ENCODE assay signal across 24 cellular contexts in genomic region chr13:84399320-84400085, GRCh38.
A peak's percentile ranks its signal among the peaks of the same experiment; 100 is the strongest.
DNase-seq lines count a peak whose midpoint lies in the region; ATAC-seq and TF ChIP-seq lines count a peak whose summit lies in the region.
"Had no signal": no experiment of that assay in that cellular context is flagged by ENCODE, and none has a peak within 500 bp of the region (broad histone marks: within the 10 kb centered on the region; RNA-seq: fewer than 3 reads in every experiment).

No MANE protein-coding gene starts in this region.

- H3F3A ChIP-seq in GM23338 (replicated peaks; ENCODE audit: low read depth): no peaks in the 10 kb centered on the region

- no peak overlapping the region for H3K4me2 ChIP-seq in GM23338

- H3K4me1 ChIP-seq in GM23338 (ENCODE audit: insufficient read depth): no peaks in the 10 kb centered on the region
- H3K4me1 ChIP-seq in body of pancreas: no peaks in the 10 kb centered on the region
- no peaks in the 10 kb centered on the region for H3K4me1 ChIP-seq in BE2C
- H3K4me1 ChIP-seq: stomach had no signal

- CTCF ChIA-PET in WTC11 (lab: Charles Lee): no interaction called here

- no peaks in the 10 kb centered on the region for H3K79me2 ChIP-seq in GM23338 (replicated peaks; ENCODE audit: insufficient read depth)

- H3K27ac Mint-ChIP-seq in GM23338: peak overlapping the region; percentile 51; the same call in 1 of the 2 replicates
- H3K27ac Mint-ChIP-seq in WTC11: no peak overlapping the region
- H3K27ac Mint-ChIP-seq: activated CD8-positive, alpha-beta memory T cell treated with anti-CD3 and anti-CD28 coated beads, Interleukin-2, amount 10 ng/mL, durations not matched to agents 7 days and 5 days; activated naive CD8-positive, alpha-beta T cell treated with anti-CD3 and anti-CD28 coated beads, Interleukin-2, amount 50 U/mL, for 24 hours; natural killer cell had no signal

- H3K4me3 ChIP-seq in GM23338: no peak overlapping the region
- no peak overlapping the region for H3K4me3 ChIP-seq in body of pancreas
- H3K4me3 ChIP-seq in BE2C (ENCODE audit: low read depth, low read length): no peak overlapping the region
- H3K4me3 ChIP-seq: cardiac muscle cell, GM12878, stomach had no signal

- H3K36me3 ChIP-seq in GM23338 (ENCODE audit: insufficient read depth) (peaks cover 7% of the 10 kb centered on the region; the same call in 1 of the 2 replicates), body of pancreas (replicated peaks in 1 of 2; ENCODE audit: insufficient read depth in 1 of 2, low read depth in 2 of 2) (no peaks in the 10 kb centered on the region), BE2C (no peaks in the 10 kb centered on the region)
- H3K36me3 ChIP-seq: cardiac muscle cell, stomach had no signal

- H3K27me3 Mint-ChIP-seq in GM23338 (ENCODE audit: insufficient read depth, low read depth, poor library complexity) (peaks cover 3% of the 10 kb centered on the region), WTC11 (ENCODE audit: low read depth) (no peaks in the 10 kb centered on the region; the same call in 1 of the 2 replicates)
- H3K27me3 Mint-ChIP-seq: activated CD8-positive, alpha-beta memory T cell treated with anti-CD3 and anti-CD28 coated beads, Interleukin-2, amount 10 ng/mL, durations not matched to agents 7 days and 5 days; activated naive CD8-positive, alpha-beta T cell treated with anti-CD3 and anti-CD28 coated beads, Interleukin-2, amount 50 U/mL, for 24 hours had no signal

- no peak for TF ChIP-seq POLR2A in body of pancreas (IDR thresholded peaks at IDR 0.05)

- H3K9me3 ChIP-seq in body of pancreas (no peaks in the 10 kb centered on the region), BE2C (no peaks in the 10 kb centered on the region)

- H3K36me3 Mint-ChIP-seq in GM23338 (ENCODE audit: low read depth) (peaks cover 21% of the 10 kb centered on the region), WTC11 (peaks cover 8% of the 10 kb centered on the region; the same call in 1 of the 2 replicates)
- H3K36me3 Mint-ChIP-seq: activated CD8-positive, alpha-beta memory T cell treated with anti-CD3 and anti-CD28 coated beads, Interleukin-2, amount 10 ng/mL, durations not matched to agents 7 days and 5 days; natural killer cell had no signal

- intact Hi-C loops in body of pancreas (cut with DNase I): no loop called here

- POLR2A ChIA-PET in WTC11 (lab: Charles Lee): no interaction called here

- no peaks in the 10 kb centered on the region for H4K20me1 ChIP-seq in GM23338 (replicated peaks; ENCODE audit: insufficient read depth)

- H3K9me3 Mint-ChIP-seq in GM23338 (peaks cover 30% of the 10 kb centered on the region), WTC11 (peaks cover 21% of the 10 kb centered on the region)

- TF ChIP-seq CTCF in GM23338 (conservative IDR thresholded peaks at IDR 0.05; ENCODE audit: low read depth in 2 of 2) (no peak), body of pancreas (IDR thresholded peaks at IDR 0.05) (no peak), BE2C (IDR thresholded peaks at IDR 0.05; ENCODE audit: low read depth, low read length) (no peak), WTC11 (IDR thresholded peaks at IDR 0.05) (no peak)

- H3K27me3 ChIP-seq in GM23338 (ENCODE audit: insufficient read depth): no peaks in the 10 kb centered on the region
- H3K27me3 ChIP-seq in body of pancreas: no peaks in the 10 kb centered on the region
- no peaks in the 10 kb centered on the region for H3K27me3 ChIP-seq in BE2C
- H3K27me3 ChIP-seq: cardiac muscle cell, stomach had no signal

- ATAC-seq in GM23338 (no peak), body of pancreas (peak; percentile 48), HG02938 (IDR thresholded peaks at IDR 0.05; ENCODE audit: unreplicated experiment) (no peak), WTC11 (no peak)
- ATAC-seq: activated CD8-positive, alpha-beta memory T cell treated with anti-CD3 and anti-CD28 coated beads, Interleukin-2, amount 10 ng/mL, durations not matched to agents 7 days and 5 days; activated naive CD8-positive, alpha-beta T cell treated with anti-CD3 and anti-CD28 coated beads, Interleukin-2, amount 50 U/mL, for 24 hours; GM12878; HCT116; left cardiac atrium had no signal

- H3K4me1 Mint-ChIP-seq in GM23338: no peaks in the 10 kb centered on the region
- peaks cover 6% of the 10 kb centered on the region for H3K4me1 Mint-ChIP-seq in WTC11
- H3K4me1 Mint-ChIP-seq: activated CD8-positive, alpha-beta memory T cell treated with anti-CD3 and anti-CD28 coated beads, Interleukin-2, amount 10 ng/mL, durations not matched to agents 7 days and 5 days; activated naive CD8-positive, alpha-beta T cell treated with anti-CD3 and anti-CD28 coated beads, Interleukin-2, amount 50 U/mL, for 24 hours; natural killer cell had no signal

- H3K27ac ChIP-seq in GM23338 (ENCODE audit: low read depth): no peak overlapping the region
- no peak overlapping the region for H3K27ac ChIP-seq in body of pancreas
- H3K27ac ChIP-seq: cardiac muscle cell, HL-60, stomach had no signal

- H3K4me3 Mint-ChIP-seq in GM23338 (no peak overlapping the region), WTC11 (no peak overlapping the region)
- H3K4me3 Mint-ChIP-seq: activated CD8-positive, alpha-beta memory T cell treated with anti-CD3 and anti-CD28 coated beads, Interleukin-2, amount 10 ng/mL, durations not matched to agents 7 days and 5 days; activated naive CD8-positive, alpha-beta T cell treated with anti-CD3 and anti-CD28 coated beads, Interleukin-2, amount 50 U/mL, for 24 hours; natural killer cell had no signal

- H3K9me2 ChIP-seq in GM23338 (ENCODE audit: insufficient read depth): peaks cover 15% of the 10 kb centered on the region; the same call in 1 of the 2 replicates

- WGBS in body of pancreas, 2 donors: 50 to 65% methylated on average over 7 of the region's 7 CpGs

- H2AFZ ChIP-seq in GM23338: no peak overlapping the region

- DNase-seq in GM23338 (ENCODE audit: low spot score): peak; percentile 46
- peak; percentile 51 for DNase-seq in LHCN-M2 (ENCODE audit: low read depth)
- DNase-seq in body of pancreas: peak in 1 of 4 donors; percentile 5
- DNase-seq in myocyte (ENCODE audit: low read depth): peak; percentile 3
- no peak for DNase-seq in BE2C
- DNase-seq in HT-29 (ENCODE audit: low spot score): no peak
- no peak for DNase-seq in WTC11 (ENCODE audit: low spot score)
- DNase-seq: activated CD4-positive, alpha-beta T cell treated with anti-CD3 and anti-CD28 coated beads for 4 hours; activated CD8-positive, alpha-beta memory T cell treated with anti-CD3 and anti-CD28 coated beads, Interleukin-2, amount 10 ng/mL, durations not matched to agents 7 days and 5 days; activated naive CD8-positive, alpha-beta T cell treated with anti-CD3 and anti-CD28 coated beads, Interleukin-2, amount 50 U/mL, for 24 hours; Calu3; dermis blood vessel endothelial cell; foreskin melanocyte; left cardiac atrium; natural killer cell; NCI-H1092 treated with DMSO at 0.1 percent for 48 hours; NCI-H774; stimulated activated CD4-positive, alpha-beta T cell treated with anti-CD3 and anti-CD28 coated beads, Interleukin-2, amount 100 ng/mL, for 24 hours; stomach had no signal

TF ChIP-seq in GM23338, 12 proteins besides CTCF, POLR2A, EP300 and RAD21 (continues in another document):
- TF ChIP-seq, protein P1, sequence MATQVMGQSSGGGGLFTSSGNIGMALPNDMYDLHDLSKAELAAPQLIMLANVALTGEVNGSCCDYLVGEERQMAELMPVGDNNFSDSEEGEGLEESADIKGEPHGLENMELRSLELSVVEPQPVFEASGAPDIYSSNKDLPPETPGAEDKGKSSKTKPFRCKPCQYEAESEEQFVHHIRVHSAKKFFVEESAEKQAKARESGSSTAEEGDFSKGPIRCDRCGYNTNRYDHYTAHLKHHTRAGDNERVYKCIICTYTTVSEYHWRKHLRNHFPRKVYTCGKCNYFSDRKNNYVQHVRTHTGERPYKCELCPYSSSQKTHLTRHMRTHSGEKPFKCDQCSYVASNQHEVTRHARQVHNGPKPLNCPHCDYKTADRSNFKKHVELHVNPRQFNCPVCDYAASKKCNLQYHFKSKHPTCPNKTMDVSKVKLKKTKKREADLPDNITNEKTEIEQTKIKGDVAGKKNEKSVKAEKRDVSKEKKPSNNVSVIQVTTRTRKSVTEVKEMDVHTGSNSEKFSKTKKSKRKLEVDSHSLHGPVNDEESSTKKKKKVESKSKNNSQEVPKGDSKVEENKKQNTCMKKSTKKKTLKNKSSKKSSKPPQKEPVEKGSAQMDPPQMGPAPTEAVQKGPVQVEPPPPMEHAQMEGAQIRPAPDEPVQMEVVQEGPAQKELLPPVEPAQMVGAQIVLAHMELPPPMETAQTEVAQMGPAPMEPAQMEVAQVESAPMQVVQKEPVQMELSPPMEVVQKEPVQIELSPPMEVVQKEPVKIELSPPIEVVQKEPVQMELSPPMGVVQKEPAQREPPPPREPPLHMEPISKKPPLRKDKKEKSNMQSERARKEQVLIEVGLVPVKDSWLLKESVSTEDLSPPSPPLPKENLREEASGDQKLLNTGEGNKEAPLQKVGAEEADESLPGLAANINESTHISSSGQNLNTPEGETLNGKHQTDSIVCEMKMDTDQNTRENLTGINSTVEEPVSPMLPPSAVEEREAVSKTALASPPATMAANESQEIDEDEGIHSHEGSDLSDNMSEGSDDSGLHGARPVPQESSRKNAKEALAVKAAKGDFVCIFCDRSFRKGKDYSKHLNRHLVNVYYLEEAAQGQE (IDR thresholded peaks at IDR 0.05; ENCODE audit: unreplicated experiment): no peak

TF ChIP-seq in WTC11, 78 proteins besides CTCF, POLR2A, EP300 and RAD21 (continues in another document):
- TF ChIP-seq JAZF1 (CRISPR knock-in tag; IDR thresholded peaks at IDR 0.05) (no peak), ZNF138 (CRISPR knock-in tag; conservative IDR thresholded peaks at IDR 0.05) (no peak)
- TF ChIP-seq, protein P2, sequence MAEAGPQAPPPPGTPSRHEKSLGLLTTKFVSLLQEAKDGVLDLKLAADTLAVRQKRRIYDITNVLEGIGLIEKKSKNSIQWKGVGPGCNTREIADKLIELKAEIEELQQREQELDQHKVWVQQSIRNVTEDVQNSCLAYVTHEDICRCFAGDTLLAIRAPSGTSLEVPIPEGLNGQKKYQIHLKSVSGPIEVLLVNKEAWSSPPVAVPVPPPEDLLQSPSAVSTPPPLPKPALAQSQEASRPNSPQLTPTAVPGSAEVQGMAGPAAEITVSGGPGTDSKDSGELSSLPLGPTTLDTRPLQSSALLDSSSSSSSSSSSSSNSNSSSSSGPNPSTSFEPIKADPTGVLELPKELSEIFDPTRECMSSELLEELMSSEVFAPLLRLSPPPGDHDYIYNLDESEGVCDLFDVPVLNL (CRISPR knock-in tag; IDR thresholded peaks at IDR 0.05; ENCODE audit: borderline replicate concordance, low read depth): no peak

Comparison
In these comparisons a context has a peak if more than half of its experiments do, and no peak if none do; other contexts are left out.
1. DNase-seq: peak in GM23338 (single experiment), LHCN-M2 (single experiment) and myocyte (single experiment); none in BE2C (single experiment), HT-29 (single experiment) and WTC11 (single experiment).